In genomic region chr1:92843046-92843423, GRCh38 we compare ENCODE assay signal across 26 cellular contexts. TPM values are rescaled to one million over a fixed set of nuclear protein-coding genes. Genes with fewer than 3 reads are reported as not detected.
DNase-seq lines count a peak whose midpoint lies in the region; ATAC-seq, FAIRE-seq and TF ChIP-seq lines count a peak whose summit lies in the region.
"Had no signal": no experiment of that assay in that cellular context is flagged by ENCODE, and none has a peak within 500 bp of the region (broad histone marks: within the 10 kb centered on the region; RNA-seq: fewer than 3 reads in every experiment).

No MANE protein-coding gene starts in this region.

- peaks cover 11% of the 10 kb centered on the region for H4K20me1 ChIP-seq in endothelial cell of umbilical vein (replicated peaks; ENCODE audit: control insufficient read depth, extremely low read depth, insufficient read depth, low read length)

- no peak overlapping the region for H3K4me2 ChIP-seq in endothelial cell of umbilical vein (ENCODE audit: insufficient read depth, low read length)

- H3K36me3 Mint-ChIP-seq in activated CD4-positive, alpha-beta T cell treated with anti-CD3 and anti-CD28 coated beads, Interleukin-2, amount 10 ng/mL, durations not matched to agents 24 days and 14 days (ENCODE audit: low read depth): peaks cover 59% of the 10 kb centered on the region
- peaks cover 78% of the 10 kb centered on the region for H3K36me3 Mint-ChIP-seq in CD4-positive, alpha-beta T cell (ENCODE audit: low read depth)
- peaks cover 59% of the 10 kb centered on the region for H3K36me3 Mint-ChIP-seq in activated CD4-positive, alpha-beta memory T cell treated with anti-CD3 and anti-CD28 coated beads for 36 hours

- no peak overlapping the region for H3K27ac ChIP-seq in CD4-positive, alpha-beta T cell (ENCODE audit: low read depth, low read length)
- no peak overlapping the region for H3K27ac ChIP-seq in endothelial cell of umbilical vein (ENCODE audit: insufficient read depth, low read depth, low read length)
- H3K27ac ChIP-seq: esophagus muscularis mucosa, gastrocnemius medialis had no signal

- no peak for ATAC-seq in CD4-positive, alpha-beta T cell (ENCODE audit: poor library complexity)
- no peak for ATAC-seq in GM18511 (IDR thresholded peaks at IDR 0.05; ENCODE audit: unreplicated experiment)
- ATAC-seq in HG02763 (IDR thresholded peaks at IDR 0.05; ENCODE audit: unreplicated experiment): no peak
- ATAC-seq: gastrocnemius medialis had no signal

- no peaks in the 10 kb centered on the region for H3K9me3 Mint-ChIP-seq in activated CD4-positive, alpha-beta T cell treated with anti-CD3 and anti-CD28 coated beads, Interleukin-2, amount 10 ng/mL, durations not matched to agents 24 days and 14 days
- H3K9me3 Mint-ChIP-seq in CD4-positive, alpha-beta T cell: no peaks in the 10 kb centered on the region
- no peaks in the 10 kb centered on the region for H3K9me3 Mint-ChIP-seq in activated CD4-positive, alpha-beta memory T cell treated with anti-CD3 and anti-CD28 coated beads for 36 hours

- H3K9me1 ChIP-seq in endothelial cell of umbilical vein (replicated peaks; ENCODE audit: control insufficient read depth, extremely low read depth, insufficient read depth, low read length): no peaks in the 10 kb centered on the region

- no peak overlapping the region for H3K4me3 Mint-ChIP-seq in activated CD4-positive, alpha-beta T cell treated with anti-CD3 and anti-CD28 coated beads, Interleukin-2, amount 10 ng/mL, durations not matched to agents 24 days and 14 days
- no peak overlapping the region for H3K4me3 Mint-ChIP-seq in CD4-positive, alpha-beta T cell
- no peak overlapping the region for H3K4me3 Mint-ChIP-seq in activated CD4-positive, alpha-beta memory T cell treated with anti-CD3 and anti-CD28 coated beads for 36 hours

- H3K27me3 ChIP-seq in CD4-positive, alpha-beta T cell (ENCODE audit: control insufficient read depth, insufficient read depth, low read length): no peaks in the 10 kb centered on the region
- H3K27me3 ChIP-seq in endothelial cell of umbilical vein (ENCODE audit: control insufficient read depth in 2 of 2, insufficient read depth in 2 of 2, low read length in 2 of 2): no peaks in the 10 kb centered on the region
- H3K27me3 ChIP-seq: esophagus muscularis mucosa, gastrocnemius medialis had no signal

- no peak for TF ChIP-seq CTCF in CD4-positive, alpha-beta T cell (IDR thresholded peaks at IDR 0.05)
- no peak for TF ChIP-seq CTCF in endothelial cell of umbilical vein (IDR thresholded peaks at IDR 0.05; ENCODE audit: extremely low read depth in 1 of 2, insufficient read depth in 1 of 2, low read depth in 1 of 2, low read length in 2 of 2)

- no peak overlapping the region for H3K9ac ChIP-seq in endothelial cell of umbilical vein (replicated peaks; ENCODE audit: extremely low read depth, insufficient read depth, low read length)

- intact Hi-C loops in activated CD4-positive, alpha-beta T cell treated with anti-CD3 and anti-CD28 coated beads, Interleukin-2, amount 10 ng/mL, durations not matched to agents 24 days and 14 days (cut with micrococcal nuclease): no loop called here
- intact Hi-C loops in CD4-positive, alpha-beta T cell (cut with DNase I, micrococcal nuclease): no loop called here
- intact Hi-C loops in activated CD4-positive, alpha-beta memory T cell treated with anti-CD3 and anti-CD28 coated beads for 36 hours (cut with micrococcal nuclease): no loop called here
- intact Hi-C loops in endothelial cell of umbilical vein (cut with micrococcal nuclease): no loop called here

- no peak overlapping the region for H3K4me3 ChIP-seq in endothelial cell of umbilical vein (replicated peaks in 1 of 3; ENCODE audit: insufficient read depth in 1 of 3, low read depth in 1 of 3, low read length in 3 of 3)
- H3K4me3 ChIP-seq: esophagus muscularis mucosa, gastrocnemius medialis had no signal

- H3K27ac Mint-ChIP-seq in activated CD4-positive, alpha-beta T cell treated with anti-CD3 and anti-CD28 coated beads, Interleukin-2, amount 10 ng/mL, durations not matched to agents 24 days and 14 days: peak overlapping the region; percentile 63
- H3K27ac Mint-ChIP-seq in CD4-positive, alpha-beta T cell: peak overlapping the region; percentile 67
- H3K27ac Mint-ChIP-seq in activated CD4-positive, alpha-beta memory T cell treated with anti-CD3 and anti-CD28 coated beads for 36 hours: peak overlapping the region; percentile 56

- BruUV-seq in endothelial cell of umbilical vein (replicated peaks; lab: Mats Ljungman, UMichigan): no TSS peak

- CTCF ChIA-PET in CD4-positive, alpha-beta T cell (lab: Charles Lee): interaction anchor here (1.2 kb wide), 1 partner anchor 12 kb away, joined by 6 read pairs; no protein-coding TSS in a partner anchor
- CTCF ChIA-PET in activated CD4-positive, alpha-beta memory T cell treated with anti-CD3 and anti-CD28 coated beads for 36 hours (lab: Charles Lee): interaction anchor here (0.6 to 2.7 kb wide), 4 partner anchors 11 to 716 kb away, joined by 3 to 17 read pairs (median 4); partner anchors contain the start of gene RPL5
- CTCF ChIA-PET in endothelial cell of umbilical vein (lab: Charles Lee): interaction anchor here (1.4 to 1.5 kb wide), 2 partner anchors 151 to 533 kb away, joined by 3 read pairs; no protein-coding TSS in a partner anchor

- no peaks in the 10 kb centered on the region for H3K9me3 ChIP-seq in CD4-positive, alpha-beta T cell (ENCODE audit: control insufficient read depth, low read length)
- H3K9me3 ChIP-seq in endothelial cell of umbilical vein (replicated peaks; ENCODE audit: control insufficient read depth, insufficient read depth, low read length): no peaks in the 10 kb centered on the region
- H3K9me3 ChIP-seq: esophagus muscularis mucosa, gastrocnemius medialis had no signal

- H3K4me1 ChIP-seq in endothelial cell of umbilical vein (ENCODE audit: control insufficient read depth, extremely low read depth, insufficient read depth, low read length): no peaks in the 10 kb centered on the region

- no peaks in the 10 kb centered on the region for H3K27me3 Mint-ChIP-seq in activated CD4-positive, alpha-beta T cell treated with anti-CD3 and anti-CD28 coated beads, Interleukin-2, amount 10 ng/mL, durations not matched to agents 24 days and 14 days
- no peaks in the 10 kb centered on the region for H3K27me3 Mint-ChIP-seq in CD4-positive, alpha-beta T cell
- H3K27me3 Mint-ChIP-seq in activated CD4-positive, alpha-beta memory T cell treated with anti-CD3 and anti-CD28 coated beads for 36 hours: no peaks in the 10 kb centered on the region

- H3K36me3 ChIP-seq in endothelial cell of umbilical vein (ENCODE audit: control insufficient read depth in 2 of 2, extremely low read depth in 1 of 2, insufficient read depth in 2 of 2, low read length in 2 of 2): peaks cover 18 to 37% of the 10 kb centered on the region in 2 experiments

- peaks cover 21% of the 10 kb centered on the region for H3K4me1 Mint-ChIP-seq in activated CD4-positive, alpha-beta T cell treated with anti-CD3 and anti-CD28 coated beads, Interleukin-2, amount 10 ng/mL, durations not matched to agents 24 days and 14 days
- H3K4me1 Mint-ChIP-seq in CD4-positive, alpha-beta T cell (ENCODE audit: low read depth): peaks cover 29% of the 10 kb centered on the region
- peaks cover 28% of the 10 kb centered on the region for H3K4me1 Mint-ChIP-seq in activated CD4-positive, alpha-beta memory T cell treated with anti-CD3 and anti-CD28 coated beads for 36 hours (ENCODE audit: low read depth)

- peak; percentile 50 for TF ChIP-seq POLR2A in endothelial cell of umbilical vein (IDR thresholded peaks at IDR 0.05; ENCODE audit: low read depth, low read length)

- H3K79me2 ChIP-seq in endothelial cell of umbilical vein (ENCODE audit: control insufficient read depth, insufficient read depth, low read length): peaks cover 27% of the 10 kb centered on the region

- dilution Hi-C loops in endothelial cell of umbilical vein (cut with MboI; ENCODE audit: extremely low pct_ligation_motif_present, low sequenced_read_pairs): no loop called here

- H2AFZ ChIP-seq in endothelial cell of umbilical vein (ENCODE audit: low read depth, low read length): no peak overlapping the region

- no peak for FAIRE-seq in endothelial cell of umbilical vein (lab: Jason Lieb, UNC)
- FAIRE-seq: D721Med, HTR-8/SVneo, islet of Langerhans, urothelium cell line had no signal

- DNase-seq in activated CD4-positive, alpha-beta T cell treated with anti-CD3 and anti-CD28 coated beads, Interleukin-2, amount 10 ng/mL, durations not matched to agents 24 days and 14 days: no peak
- no peak for DNase-seq in activated CD4-positive, alpha-beta T cell treated with anti-CD3 and anti-CD28 coated beads for 48 hours
- no peak for DNase-seq in CD4-positive, alpha-beta T cell
- DNase-seq in activated CD4-positive, alpha-beta memory T cell treated with anti-CD3 and anti-CD28 coated beads for 36 hours: no peak
- DNase-seq in endothelial cell of umbilical vein (ENCODE audit: low read depth, low spot score) (no peak), MV-4-11 (lab: John Stamatoyannopoulos, UW) (no peak)
- DNase-seq: activated CD4-positive, alpha-beta T cell treated with anti-CD3 and anti-CD28 coated beads for 4 hours; C1 segment of cervical spinal cord; effector CD4-positive, alpha-beta T cell; gastrocnemius medialis; hypothalamus; Kasumi-1; NCI-H1092 treated with DMSO at 0.1 percent for 48 hours; NCI-H1930; NCI-H2227 treated with DMSO at 0.1 percent for 48 hours; NCI-H748 treated with DMSO at 0.1 percent for 48 hours; OCI-M1; Right ventricle myocardium superior; T-helper 1 cell had no signal

- POLR2A ChIA-PET in CD4-positive, alpha-beta T cell (lab: Charles Lee): interaction anchor here (0.7 to 2.9 kb wide), 2 partner anchors 11 to 119 kb away, joined by 3 to 22 read pairs; partner anchors contain the start of gene RPL5
- POLR2A ChIA-PET in activated CD4-positive, alpha-beta memory T cell treated with anti-CD3 and anti-CD28 coated beads for 36 hours (lab: Charles Lee): interaction anchor here (1.2 to 2.0 kb wide), 2 partner anchors 9 to 11 kb away, joined by 5 to 8 read pairs; partner anchors contain the start of gene RPL5
- POLR2A ChIA-PET in endothelial cell of umbilical vein (lab: Charles Lee): interaction anchor here (0.6 to 1.1 kb wide), 2 partner anchors 11 to 34 kb away, joined by 5 to 6 read pairs; partner anchors contain the start of gene RPL5

RNA-seq across cellular contexts. Expression of gene RPL5, which starts 11.2 kb away (rescaled TPM):
- 1,231 and 1,282 TPM in 2 replicates for total RNA-seq in activated CD4-positive, alpha-beta T cell treated with anti-CD3 and anti-CD28 coated beads, Interleukin-2, amount 10 ng/mL, durations not matched to agents 24 days and 14 days
- total RNA-seq in CD4-positive, alpha-beta T cell: 1,000 to 10,000 TPM; 1,712 to 1,770 TPM
- total RNA-seq in activated CD4-positive, alpha-beta memory T cell treated with anti-CD3 and anti-CD28 coated beads for 36 hours: 1,000 to 10,000 TPM; 1,530 to 1,539 TPM
- total RNA-seq in endothelial cell of umbilical vein: 1,109 and 1,117 TPM in 2 replicates
- 1,101 and 1,237 TPM in 2 replicates for polyA plus RNA-seq in endothelial cell of umbilical vein
- polyA plus RNA-seq in endothelial cell of umbilical vein (2011; cell fraction: cytosol; rRNA removed): 1,767 and 1,879 TPM in 2 replicates
- 564 and 678 TPM in 2 replicates for polyA plus RNA-seq in endothelial cell of umbilical vein (2011; cell fraction: nucleus; rRNA removed)
- polyA plus RNA-seq in endothelial cell of umbilical vein (2012): 2,190 and 2,506 TPM in 2 replicates
- 892 and 930 TPM in 2 replicates for polyA minus RNA-seq in endothelial cell of umbilical vein
- polyA minus RNA-seq in endothelial cell of umbilical vein (2011; cell fraction: cytosol; rRNA and poly(A)+ RNA removed): 601 TPM
- 161 and 212 TPM in 2 replicates for polyA minus RNA-seq in endothelial cell of umbilical vein (2011; cell fraction: nucleus; rRNA and poly(A)+ RNA removed)

RNA-seq across cellular contexts. Expression of gene EVI5, which starts 58.1 kb away (rescaled TPM):
- 24.6 and 25.8 TPM in 2 replicates for total RNA-seq in activated CD4-positive, alpha-beta T cell treated with anti-CD3 and anti-CD28 coated beads, Interleukin-2, amount 10 ng/mL, durations not matched to agents 24 days and 14 days
- 1 to 10 TPM; 1.8 to 2.0 TPM for total RNA-seq in CD4-positive, alpha-beta T cell
- total RNA-seq in activated CD4-positive, alpha-beta memory T cell treated with anti-CD3 and anti-CD28 coated beads for 36 hours: 10 to 100 TPM; 36.0 to 37.2 TPM
- total RNA-seq in endothelial cell of umbilical vein: 26.2 and 34.4 TPM in 2 replicates
- 5.0 TPM in 2 replicates for polyA plus RNA-seq in endothelial cell of umbilical vein
- 7.5 and 7.7 TPM in 2 replicates for polyA plus RNA-seq in endothelial cell of umbilical vein (2011; cell fraction: cytosol; rRNA removed)
- polyA plus RNA-seq in endothelial cell of umbilical vein (2011; cell fraction: nucleus; rRNA removed): 8.2 and 11.2 TPM in 2 replicates
- 8.0 and 11.0 TPM in 2 replicates for polyA plus RNA-seq in endothelial cell of umbilical vein (2012)
- polyA minus RNA-seq in endothelial cell of umbilical vein: 14.8 and 23.3 TPM in 2 replicates
- polyA minus RNA-seq in endothelial cell of umbilical vein (2011; cell fraction: cytosol; rRNA and poly(A)+ RNA removed): 15.6 TPM
- polyA minus RNA-seq in endothelial cell of umbilical vein (2011; cell fraction: nucleus; rRNA and poly(A)+ RNA removed): 30.0 and 35.6 TPM in 2 replicates
